ENCODE assay signal across 1 cellular context in genomic region chr14:101918125-101918989, GRCh38.
TF ChIP-seq lines count a peak whose summit lies in the region.

No MANE protein-coding gene starts in this region.

TF ChIP-seq in GM23338, 12 proteins besides CTCF, POLR2A, EP300 and RAD21:
- TF ChIP-seq ZNF331 (CRISPR knock-in tag; IDR thresholded peaks at IDR 0.05; ENCODE audit: low read depth) (no peak), ZNF462 (CRISPR knock-in tag; IDR thresholded peaks at IDR 0.05) (peak; percentile 72)
TF ChIP-seq in GM23338: peak in this region for 1.
